Comparison of ENCODE assay signal across 10 cellular contexts in genomic region chr10:60389413-60390009, GRCh38. TPM values are rescaled to one million over a fixed set of nuclear protein-coding genes. Genes with fewer than 3 reads are reported as not detected.
DNase-seq lines count a peak whose midpoint lies in the region; ATAC-seq and TF ChIP-seq lines count a peak whose summit lies in the region.
"Had no signal": no experiment of that assay in that cellular context is flagged by ENCODE, and none has a peak within 500 bp of the region (broad histone marks: within the 10 kb centered on the region; RNA-seq: fewer than 3 reads in every experiment).

Gene ANK3, minus strand, starts transcription at chr10:60389875. Its CDS starts 337 bp downstream, at chr10:60389538.

- no peaks in the 10 kb centered on the region for H3K9me3 Mint-ChIP-seq in WTC11
- H3K9me3 Mint-ChIP-seq in activated naive CD8-positive, alpha-beta T cell treated with anti-CD3 and anti-CD28 coated beads for 36 hours: no peaks in the 10 kb centered on the region
- H3K9me3 Mint-ChIP-seq: stimulated activated naive CD8-positive, alpha-beta T cell treated with anti-CD3 and anti-CD28 coated beads, Interleukin-15, Interleukin-2, amounts not matched to agents 100 ng/mL and 50 ng/mL, for 24 hours had no signal

- DNase-seq in G401 (ENCODE audit: low spot score) (peak; percentile 85), WTC11 (ENCODE audit: low spot score) (no peak), right cardiac atrium (no peak), retina (peak; percentile 63), GM20000 (ENCODE audit: low spot score) (no peak)
- no peak for DNase-seq in activated naive CD8-positive, alpha-beta T cell treated with anti-CD3 and anti-CD28 coated beads for 36 hours
- no peak for DNase-seq in stimulated activated naive CD4-positive, alpha-beta T cell treated with Interleukin-2 at 50 U/mL for 16 hours (lab: John Stamatoyannopoulos, UW)
- DNase-seq: activated CD4-positive, alpha-beta T cell treated with anti-CD3 and anti-CD28 coated beads, Interleukin-2, amount 50 U/mL, for 4 hours had no signal

- CTCF ChIA-PET in WTC11 (lab: Charles Lee): interaction anchor here (0.6 to 1.7 kb wide), 3 partner anchors 54 to 1425 kb away, joined by 3 to 5 read pairs (median 4); no protein-coding TSS in a partner anchor

- H3K27ac ChIP-seq in right cardiac atrium (ENCODE audit: low read length): no peak within 1 kb of the TSS

- no peaks in the 10 kb centered on the region for H3K36me3 Mint-ChIP-seq in WTC11
- H3K36me3 Mint-ChIP-seq in activated naive CD8-positive, alpha-beta T cell treated with anti-CD3 and anti-CD28 coated beads for 36 hours: no peaks in the 10 kb centered on the region

- no peak within 1 kb of the TSS; the same call in 1 of the 2 replicates for H3K27ac Mint-ChIP-seq in WTC11
- no peak within 1 kb of the TSS for H3K27ac Mint-ChIP-seq in activated naive CD8-positive, alpha-beta T cell treated with anti-CD3 and anti-CD28 coated beads for 36 hours
- H3K27ac Mint-ChIP-seq: stimulated activated naive CD8-positive, alpha-beta T cell treated with anti-CD3 and anti-CD28 coated beads, Interleukin-15, Interleukin-2, amounts not matched to agents 100 ng/mL and 50 ng/mL, for 24 hours had no signal

- 69% methylated on average over 10 of the region's 10 CpGs for WGBS in right cardiac atrium

- in situ Hi-C loops in G401 (cut with HindIII; ENCODE audit: low sequenced_read_pairs): no loop called here

- peaks cover 17% of the 10 kb centered on the region for H3K27me3 Mint-ChIP-seq in WTC11 (ENCODE audit: low read depth)
- H3K27me3 Mint-ChIP-seq in activated naive CD8-positive, alpha-beta T cell treated with anti-CD3 and anti-CD28 coated beads for 36 hours: no peaks in the 10 kb centered on the region
- H3K27me3 Mint-ChIP-seq: stimulated activated naive CD8-positive, alpha-beta T cell treated with anti-CD3 and anti-CD28 coated beads, Interleukin-15, Interleukin-2, amounts not matched to agents 100 ng/mL and 50 ng/mL, for 24 hours had no signal

- peak; percentile 34 for ATAC-seq in WTC11
- no peak for ATAC-seq in right cardiac atrium
- no peak for ATAC-seq in GM18517 (IDR thresholded peaks at IDR 0.05; ENCODE audit: unreplicated experiment)

- TF ChIP-seq CTCF in WTC11 (IDR thresholded peaks at IDR 0.05) (no peak), GM20000 (IDR thresholded peaks at IDR 0.05; ENCODE audit: extremely low read depth, missing control alignments) (no peak)

- H3K9me3 ChIP-seq in right cardiac atrium (ENCODE audit: control insufficient read depth, low read length): no peaks in the 10 kb centered on the region

- no peak within 1 kb of the TSS for H3K4me3 ChIP-seq in right cardiac atrium (ENCODE audit: low read length)

- H3K4me1 ChIP-seq in right cardiac atrium (ENCODE audit: control insufficient read depth, insufficient read depth, low read length): peaks cover 5% of the 10 kb centered on the region

- H3K27me3 ChIP-seq in right cardiac atrium (ENCODE audit: control insufficient read depth, insufficient read depth): no peaks in the 10 kb centered on the region

- intact Hi-C loops in right cardiac atrium (cut with DNase I): no loop called here

- POLR2A ChIA-PET in WTC11 (lab: Charles Lee): no interaction called here

- no peak within 1 kb of the TSS for H3K4me3 Mint-ChIP-seq in WTC11
- no peak within 1 kb of the TSS for H3K4me3 Mint-ChIP-seq in activated naive CD8-positive, alpha-beta T cell treated with anti-CD3 and anti-CD28 coated beads for 36 hours
- H3K4me3 Mint-ChIP-seq: stimulated activated naive CD8-positive, alpha-beta T cell treated with anti-CD3 and anti-CD28 coated beads, Interleukin-15, Interleukin-2, amounts not matched to agents 100 ng/mL and 50 ng/mL, for 24 hours had no signal

- H3K4me1 Mint-ChIP-seq in WTC11: peaks cover 32% of the 10 kb centered on the region
- no peaks in the 10 kb centered on the region for H3K4me1 Mint-ChIP-seq in activated naive CD8-positive, alpha-beta T cell treated with anti-CD3 and anti-CD28 coated beads for 36 hours

TF ChIP-seq in WTC11, 78 proteins besides CTCF, POLR2A, EP300 and RAD21 (continues in another document):
- TF ChIP-seq GRHL2 (CRISPR knock-in tag; IDR thresholded peaks at IDR 0.05; ENCODE audit: insufficient replicate concordance, severe bottlenecking) (no peak), TCF7 (CRISPR knock-in tag; IDR thresholded peaks at IDR 0.05; ENCODE audit: low read depth) (no peak), ZNF512 (CRISPR knock-in tag; IDR thresholded peaks at IDR 0.05; ENCODE audit: borderline replicate concordance) (no peak), RORB (CRISPR knock-in tag; IDR thresholded peaks at IDR 0.05) (no peak), FOXJ3 (CRISPR knock-in tag; IDR thresholded peaks at IDR 0.05; ENCODE audit: borderline replicate concordance) (no peak), NR2C2 (CRISPR knock-in tag; IDR thresholded peaks at IDR 0.05) (no peak), USF2 (CRISPR knock-in tag; IDR thresholded peaks at IDR 0.05) (no peak), SP1 (CRISPR knock-in tag; conservative IDR thresholded peaks at IDR 0.05) (no peak), PRDM15 (CRISPR knock-in tag; IDR thresholded peaks at IDR 0.05) (no peak), SMAD4 (CRISPR knock-in tag; IDR thresholded peaks at IDR 0.05) (no peak), ATF2 (CRISPR knock-in tag; IDR thresholded peaks at IDR 0.05; ENCODE audit: borderline replicate concordance, low read depth) (no peak), IRF1 (CRISPR knock-in tag; IDR thresholded peaks at IDR 0.05) (no peak)

RNA-seq across cellular contexts. Expression of gene ANK3, which starts in this region (rescaled TPM):
- 1.4 and 9.6 TPM in 2 replicates for total RNA-seq in G401 (2014; rRNA removed; shearing (Covaris generic))
- 69.0 to 69.6 TPM (median 69.3 TPM) in 3 replicates for total RNA-seq in WTC11 (2021)
- total RNA-seq in right cardiac atrium: 100 to 1,000 TPM; 162 to 196 (median 181) TPM
- polyA plus RNA-seq in right cardiac atrium: 59.8 TPM
- total RNA-seq in activated naive CD8-positive, alpha-beta T cell treated with anti-CD3 and anti-CD28 coated beads for 36 hours: 1 to 10 TPM; 1.3 to 1.7 TPM

Comparison
In these comparisons a context has a peak if more than half of its experiments do, and no peak if none do; other contexts are left out.
1. DNase-seq: peak in G401 (single experiment) and retina (single experiment); none in WTC11 (single experiment), right cardiac atrium (0 of 3), activated naive CD8-positive, alpha-beta T cell treated with anti-CD3 and anti-CD28 coated beads for 36 hours (single experiment), GM20000 (single experiment) and stimulated activated naive CD4-positive, alpha-beta T cell treated with Interleukin-2 at 50 U/mL for 16 hours (single experiment).